Comparison of ENCODE assay signal across 12 cellular contexts in genomic region chr11:46351606-46352005, GRCh38. TPM values are rescaled to one million over a fixed set of nuclear protein-coding genes. Genes with fewer than 3 reads are reported as not detected.
DNase-seq lines count a peak whose midpoint lies in the region; FAIRE-seq and TF ChIP-seq lines count a peak whose summit lies in the region.
"Had no signal": no experiment of that assay in that cellular context is flagged by ENCODE, and none has a peak within 500 bp of the region (broad histone marks: within the 10 kb centered on the region; RNA-seq: fewer than 3 reads in every experiment).

No MANE protein-coding gene starts in this region.

- CTCF ChIA-PET in activated CD4-positive, alpha-beta memory T cell treated with anti-CD3 and anti-CD28 coated beads for 36 hours (lab: Charles Lee) = interaction anchor here (0.6 to 15.3 kb wide), 20 partner anchors 8 to 349 kb away, joined by 3 to 346 read pairs (median 6); partner anchors contain the start of genes ARHGAP1, CHRM4 and ZNF408

- DNase-seq in HL-60 (ENCODE audit: low read depth in 1 of 2, low spot score in 1 of 2) (no peak), epithelial cell of prostate (ENCODE audit: low read depth, low spot score) (no peak), small intestine (no peak), putamen (ENCODE audit: low spot score) (no peak), nephron progenitor cell (no peak), NCI-H1092 treated with DMSO at 0.1 percent for 48 hours (lab: John Stamatoyannopoulos, UW) (no peak)
- no peak for DNase-seq in activated CD4-positive, alpha-beta memory T cell treated with anti-CD3 and anti-CD28 coated beads for 36 hours
- DNase-seq: left colon, NCI-H524 treated with DMSO at 0.1 percent for 48 hours had no signal

- peak overlapping the region; percentile 43 for H3K27ac ChIP-seq in HL-60 (replicated peaks)
- H3K27ac ChIP-seq in epithelial cell of prostate = peak overlapping the region; percentile 49
- H3K27ac ChIP-seq in small intestine (ENCODE audit: low read depth in 1 of 2, low read length in 1 of 2) = peak overlapping the region; percentile 17 to 22
- H3K27ac ChIP-seq: foreskin keratinocyte, SK-N-MC had no signal

- peaks cover 78% of the 10 kb centered on the region for H3K4me1 Mint-ChIP-seq in activated CD4-positive, alpha-beta memory T cell treated with anti-CD3 and anti-CD28 coated beads for 36 hours (ENCODE audit: low read depth)
- H3K4me1 Mint-ChIP-seq in nephron progenitor cell = peaks cover 68% of the 10 kb centered on the region

- H3K4me3 Mint-ChIP-seq in activated CD4-positive, alpha-beta memory T cell treated with anti-CD3 and anti-CD28 coated beads for 36 hours = peak overlapping the region; percentile 76
- no peak overlapping the region for H3K4me3 Mint-ChIP-seq in nephron progenitor cell

- no peaks in the 10 kb centered on the region for H3K9me3 Mint-ChIP-seq in activated CD4-positive, alpha-beta memory T cell treated with anti-CD3 and anti-CD28 coated beads for 36 hours
- H3K9me3 Mint-ChIP-seq in nephron progenitor cell = no peaks in the 10 kb centered on the region

- H3K27ac Mint-ChIP-seq in activated CD4-positive, alpha-beta memory T cell treated with anti-CD3 and anti-CD28 coated beads for 36 hours = peak overlapping the region; percentile 87
- H3K27ac Mint-ChIP-seq in nephron progenitor cell = no peak overlapping the region

- no peaks in the 10 kb centered on the region for H3K36me3 ChIP-seq in small intestine (ENCODE audit: control insufficient read depth in 2 of 2, insufficient read depth in 2 of 2, low read length in 2 of 2)
- H3K36me3 ChIP-seq: uterus had no signal

- WGBS in small intestine, 3 donors = 45 to 69% (median 47%) methylated on average over 5 of the region's 5 CpGs

- H3K27me3 ChIP-seq in HL-60 (ENCODE audit: insufficient read depth, poor library complexity, severe bottlenecking) (no peaks in the 10 kb centered on the region), small intestine (ENCODE audit: control insufficient read depth in 2 of 2, insufficient read depth in 2 of 2, low read length in 2 of 2) (no peaks in the 10 kb centered on the region)
- H3K27me3 ChIP-seq: foreskin keratinocyte, uterus had no signal

- POLR2A ChIA-PET in activated CD4-positive, alpha-beta memory T cell treated with anti-CD3 and anti-CD28 coated beads for 36 hours (lab: Charles Lee) = interaction anchor here (0.8 to 2.4 kb wide), 2 partner anchors 8 to 9 kb away, joined by 3 to 15 read pairs; no protein-coding TSS in a partner anchor

- H3K27me3 Mint-ChIP-seq in activated CD4-positive, alpha-beta memory T cell treated with anti-CD3 and anti-CD28 coated beads for 36 hours = no peaks in the 10 kb centered on the region
- H3K27me3 Mint-ChIP-seq in nephron progenitor cell (ENCODE audit: low read depth, poor library complexity) = peaks cover 11% of the 10 kb centered on the region

- FAIRE-seq in small intestine (lab: Jason Lieb, UNC) = no peak

- intact Hi-C loops in activated CD4-positive, alpha-beta memory T cell treated with anti-CD3 and anti-CD28 coated beads for 36 hours (cut with micrococcal nuclease) = loop anchor here (1.0 kb wide), 3 partner anchors 16 to 178 kb away; no protein-coding TSS in a partner anchor

- TF ChIP-seq CTCF in HL-60 (IDR thresholded peaks at IDR 0.05; ENCODE audit: insufficient read depth, low read length) (no peak), nephron progenitor cell (IDR thresholded peaks at IDR 0.05) (no peak)

- peaks cover 7 to 9% of the 10 kb centered on the region in 2 donors for H3K4me1 ChIP-seq in small intestine (ENCODE audit: control insufficient read depth in 2 of 2, insufficient read depth in 1 of 2, low read depth in 1 of 2, low read length in 1 of 2)

- H3K36me3 Mint-ChIP-seq in activated CD4-positive, alpha-beta memory T cell treated with anti-CD3 and anti-CD28 coated beads for 36 hours = peaks cover 2% of the 10 kb centered on the region
- H3K36me3 Mint-ChIP-seq in nephron progenitor cell (ENCODE audit: low read depth) = no peaks in the 10 kb centered on the region

- H3K4me3 ChIP-seq in HL-60 (replicated peaks; ENCODE audit: insufficient read depth, low read length) = no peak overlapping the region
- no peak overlapping the region for H3K4me3 ChIP-seq in small intestine (ENCODE audit: low read depth in 1 of 2, low read length in 2 of 2)
- H3K4me3 ChIP-seq: SK-N-MC, uterus had no signal

- H3K9me3 ChIP-seq in small intestine (ENCODE audit: control insufficient read depth, low read depth) = no peaks in the 10 kb centered on the region
- H3K9me3 ChIP-seq: uterus had no signal

RNA-seq across cellular contexts. Expression of gene DGKZ, which starts 4.3 kb away (rescaled TPM):
- 10 to 100 TPM; 85.3 to 88.7 TPM for total RNA-seq in activated CD4-positive, alpha-beta memory T cell treated with anti-CD3 and anti-CD28 coated beads for 36 hours
- polyA plus RNA-seq in small intestine = 100 to 1,000 TPM in 2 of 3 donors, 10 to 100 TPM in 1; 90.1 to 122 (median 117) TPM

RNA-seq across cellular contexts. Expression of gene MDK, which starts 29.9 kb away (rescaled TPM):
- 1 to 10 TPM; 5.9 to 7.0 TPM for total RNA-seq in activated CD4-positive, alpha-beta memory T cell treated with anti-CD3 and anti-CD28 coated beads for 36 hours
- 100 to 1,000 TPM; 206 to 356 (median 246) TPM for polyA plus RNA-seq in small intestine

RNA-seq across cellular contexts. Expression of gene CHRM4, which starts 40.0 kb away (rescaled TPM):
- not detected for total RNA-seq in activated CD4-positive, alpha-beta memory T cell treated with anti-CD3 and anti-CD28 coated beads for 36 hours
- 1 to 10 TPM in 2 of 3 donors, not detected in 1; 3.1 to 7.8 TPM for polyA plus RNA-seq in small intestine
- total RNA-seq: foreskin keratinocyte had no signal
- polyA plus RNA-seq: foreskin keratinocyte had no signal
